1 cellular context compared by ENCODE assay signal in the genomic region with DNA sequence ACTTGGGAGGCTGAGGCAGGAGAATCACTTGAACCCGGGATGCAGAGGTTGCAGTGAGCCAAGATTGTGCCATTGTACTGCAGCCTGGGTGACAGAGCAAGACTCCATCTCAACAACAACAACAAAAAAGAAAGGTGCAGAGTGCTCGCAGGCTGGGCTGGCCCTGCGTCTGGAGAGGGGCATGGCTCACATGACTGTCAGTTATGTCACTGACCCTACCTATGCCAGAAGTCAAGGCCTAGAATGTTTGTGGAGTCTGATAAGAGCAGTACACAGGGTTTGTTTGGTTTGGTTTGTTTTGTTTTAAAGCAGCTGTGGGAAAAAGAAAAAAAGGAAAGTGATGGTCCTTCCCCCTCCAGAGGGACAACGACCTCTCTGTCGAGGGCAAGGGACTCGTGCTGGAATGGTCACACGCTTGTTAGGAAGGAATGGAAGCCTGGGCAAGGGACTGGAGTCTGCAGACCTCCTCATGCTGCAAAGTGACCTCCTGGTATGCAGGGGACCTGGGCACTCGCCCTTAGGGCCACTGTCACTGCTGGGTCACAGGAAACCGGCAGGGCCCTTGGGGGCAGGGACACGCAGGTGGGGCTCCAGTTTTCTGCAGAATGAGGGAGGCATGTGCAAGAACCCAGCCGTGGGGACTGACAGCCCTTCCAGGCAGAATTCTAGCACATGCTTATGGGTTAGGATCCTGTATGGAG.
TF ChIP-seq lines count a peak whose summit lies in the region.

No MANE protein-coding gene starts in this region.

TF ChIP-seq in HepG2, 621 proteins besides CTCF, POLR2A, EP300 and RAD21 (continued from another document and continues in another):
- TF ChIP-seq ZNF646 (CRISPR knock-in tag; IDR thresholded peaks at IDR 0.05) = no peak; the same call in 1 of the 2 replicates
- no peak for TF ChIP-seq ZNF20 (CRISPR knock-in tag; IDR thresholded peaks at IDR 0.05)
- TF ChIP-seq KAT7 (CRISPR knock-in tag; IDR thresholded peaks at IDR 0.05; ENCODE audit: borderline replicate concordance) = peak; percentile 88
- no peak for TF ChIP-seq SNAI1 (CRISPR knock-in tag; IDR thresholded peaks at IDR 0.05; ENCODE audit: borderline replicate concordance)
- peak; percentile 77; the same call in 1 of the 2 replicates for TF ChIP-seq ZNF564 (CRISPR knock-in tag; IDR thresholded peaks at IDR 0.05)
- TF ChIP-seq CEBPG (CRISPR knock-in tag; IDR thresholded peaks at IDR 0.05) = peak; percentile 81
- no peak for TF ChIP-seq PCBP2 (optimal IDR thresholded peaks at IDR 0.05; ENCODE audit: low read depth, low read length, poor library complexity, severe bottlenecking)
- peak; percentile 97 for TF ChIP-seq ZNF788 (CRISPR knock-in tag; IDR thresholded peaks at IDR 0.05; ENCODE audit: borderline replicate concordance)
- peak; percentile 98 for TF ChIP-seq MEF2D (CRISPR knock-in tag; IDR thresholded peaks at IDR 0.05)
- TF ChIP-seq CCDC6 (CRISPR knock-in tag; IDR thresholded peaks at IDR 0.05) = peak; percentile 97; the same call in 1 of the 2 replicates
- no peak for TF ChIP-seq MTF2 (CRISPR knock-in tag; IDR thresholded peaks at IDR 0.05; ENCODE audit: borderline replicate concordance)
- peak; percentile 85 for TF ChIP-seq MYC (CRISPR knock-in tag; IDR thresholded peaks at IDR 0.05; ENCODE audit: borderline replicate concordance)
- TF ChIP-seq, protein P1, sequence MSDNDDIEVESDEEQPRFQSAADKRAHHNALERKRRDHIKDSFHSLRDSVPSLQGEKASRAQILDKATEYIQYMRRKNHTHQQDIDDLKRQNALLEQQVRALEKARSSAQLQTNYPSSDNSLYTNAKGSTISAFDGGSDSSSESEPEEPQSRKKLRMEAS (IDR thresholded peaks at IDR 0.05) = peak; percentile 85
- 0 out of 2 replicates have a peak, but pooled peaks have one; percentile 75 for TF ChIP-seq ATF5 (CRISPR knock-in tag; IDR thresholded peaks at IDR 0.05; ENCODE audit: low read depth)
- no peak for TF ChIP-seq RBM22 (optimal IDR thresholded peaks at IDR 0.05; ENCODE audit: low read length)
- TF ChIP-seq MTF1 (CRISPR knock-in tag; IDR thresholded peaks at IDR 0.05) = no peak
- TF ChIP-seq ZNF484 (CRISPR knock-in tag; IDR thresholded peaks at IDR 0.05; ENCODE audit: borderline replicate concordance, low read depth) = no peak
- TF ChIP-seq, protein P2, sequence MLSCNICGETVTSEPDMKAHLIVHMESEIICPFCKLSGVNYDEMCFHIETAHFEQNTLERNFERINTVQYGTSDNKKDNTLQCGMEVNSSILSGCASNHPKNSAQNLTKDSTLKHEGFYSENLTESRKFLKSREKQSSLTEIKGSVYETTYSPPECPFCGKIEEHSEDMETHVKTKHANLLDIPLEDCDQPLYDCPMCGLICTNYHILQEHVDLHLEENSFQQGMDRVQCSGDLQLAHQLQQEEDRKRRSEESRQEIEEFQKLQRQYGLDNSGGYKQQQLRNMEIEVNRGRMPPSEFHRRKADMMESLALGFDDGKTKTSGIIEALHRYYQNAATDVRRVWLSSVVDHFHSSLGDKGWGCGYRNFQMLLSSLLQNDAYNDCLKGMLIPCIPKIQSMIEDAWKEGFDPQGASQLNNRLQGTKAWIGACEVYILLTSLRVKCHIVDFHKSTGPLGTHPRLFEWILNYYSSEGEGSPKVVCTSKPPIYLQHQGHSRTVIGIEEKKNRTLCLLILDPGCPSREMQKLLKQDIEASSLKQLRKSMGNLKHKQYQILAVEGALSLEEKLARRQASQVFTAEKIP (CRISPR knock-in tag; IDR thresholded peaks at IDR 0.05; ENCODE audit: borderline replicate concordance) = no peak
- TF ChIP-seq U2AF1 (optimal IDR thresholded peaks at IDR 0.05; ENCODE audit: low read depth, low read length) = no peak
- TF ChIP-seq ZNF136 (CRISPR knock-in tag; IDR thresholded peaks at IDR 0.05; ENCODE audit: low read depth) = 0 out of 2 replicates have a peak, but pooled peaks have one; percentile 71
- peak; percentile 84 for TF ChIP-seq AKAP8 (CRISPR knock-in tag; IDR thresholded peaks at IDR 0.05)
- 0 out of 2 replicates have a peak, but pooled peaks have one; percentile 25 for TF ChIP-seq ARHGAP35 (CRISPR knock-in tag; IDR thresholded peaks at IDR 0.05; ENCODE audit: borderline replicate concordance)
- TF ChIP-seq ZNF589 (CRISPR knock-in tag; conservative IDR thresholded peaks at IDR 0.05) = peak; percentile 96
- peak; percentile 98 for TF ChIP-seq SALL1 (CRISPR knock-in tag; IDR thresholded peaks at IDR 0.05)
- TF ChIP-seq ISL2 (CRISPR knock-in tag; IDR thresholded peaks at IDR 0.05) = peak; percentile 97
- no peak for TF ChIP-seq ZNF367 (CRISPR knock-in tag; IDR thresholded peaks at IDR 0.05; ENCODE audit: borderline replicate concordance)
- TF ChIP-seq ZNF563 (CRISPR knock-in tag; IDR thresholded peaks at IDR 0.05) = no peak
- TF ChIP-seq ZNF605 (CRISPR knock-in tag; IDR thresholded peaks at IDR 0.05) = peak; percentile 98
- TF ChIP-seq ZNF274 (CRISPR knock-in tag; IDR thresholded peaks at IDR 0.05) = no peak
- TF ChIP-seq ZNF354B (CRISPR knock-in tag; IDR thresholded peaks at IDR 0.05) = no peak
- TF ChIP-seq, protein P3, sequence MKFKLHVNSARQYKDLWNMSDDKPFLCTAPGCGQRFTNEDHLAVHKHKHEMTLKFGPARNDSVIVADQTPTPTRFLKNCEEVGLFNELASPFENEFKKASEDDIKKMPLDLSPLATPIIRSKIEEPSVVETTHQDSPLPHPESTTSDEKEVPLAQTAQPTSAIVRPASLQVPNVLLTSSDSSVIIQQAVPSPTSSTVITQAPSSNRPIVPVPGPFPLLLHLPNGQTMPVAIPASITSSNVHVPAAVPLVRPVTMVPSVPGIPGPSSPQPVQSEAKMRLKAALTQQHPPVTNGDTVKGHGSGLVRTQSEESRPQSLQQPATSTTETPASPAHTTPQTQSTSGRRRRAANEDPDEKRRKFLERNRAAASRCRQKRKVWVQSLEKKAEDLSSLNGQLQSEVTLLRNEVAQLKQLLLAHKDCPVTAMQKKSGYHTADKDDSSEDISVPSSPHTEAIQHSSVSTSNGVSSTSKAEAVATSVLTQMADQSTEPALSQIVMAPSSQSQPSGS (CRISPR knock-in tag; IDR thresholded peaks at IDR 0.05) = peak; percentile 97
- no peak for TF ChIP-seq AKNA (CRISPR knock-in tag; IDR thresholded peaks at IDR 0.05; ENCODE audit: borderline replicate concordance)
- TF ChIP-seq RELA (CRISPR knock-in tag; IDR thresholded peaks at IDR 0.05) = peak; percentile 83; the same call in 1 of the 2 replicates
- no peak for TF ChIP-seq SRSF1 (optimal IDR thresholded peaks at IDR 0.05; ENCODE audit: low read depth, low read length)
- TF ChIP-seq SP2 (CRISPR knock-in tag; IDR thresholded peaks at IDR 0.05) = no peak
- no peak for TF ChIP-seq ZNF382 (CRISPR knock-in tag; IDR thresholded peaks at IDR 0.05; ENCODE audit: borderline replicate concordance)
- TF ChIP-seq GFI1 (CRISPR knock-in tag; IDR thresholded peaks at IDR 0.05; ENCODE audit: borderline replicate concordance) = peak; percentile 94
- TF ChIP-seq ZNF34 (CRISPR knock-in tag; IDR thresholded peaks at IDR 0.05; ENCODE audit: borderline replicate concordance) = no peak
- TF ChIP-seq FOXJ3 (CRISPR knock-in tag; IDR thresholded peaks at IDR 0.05; ENCODE audit: borderline replicate concordance) = peak; percentile 100
- TF ChIP-seq, protein P4, sequence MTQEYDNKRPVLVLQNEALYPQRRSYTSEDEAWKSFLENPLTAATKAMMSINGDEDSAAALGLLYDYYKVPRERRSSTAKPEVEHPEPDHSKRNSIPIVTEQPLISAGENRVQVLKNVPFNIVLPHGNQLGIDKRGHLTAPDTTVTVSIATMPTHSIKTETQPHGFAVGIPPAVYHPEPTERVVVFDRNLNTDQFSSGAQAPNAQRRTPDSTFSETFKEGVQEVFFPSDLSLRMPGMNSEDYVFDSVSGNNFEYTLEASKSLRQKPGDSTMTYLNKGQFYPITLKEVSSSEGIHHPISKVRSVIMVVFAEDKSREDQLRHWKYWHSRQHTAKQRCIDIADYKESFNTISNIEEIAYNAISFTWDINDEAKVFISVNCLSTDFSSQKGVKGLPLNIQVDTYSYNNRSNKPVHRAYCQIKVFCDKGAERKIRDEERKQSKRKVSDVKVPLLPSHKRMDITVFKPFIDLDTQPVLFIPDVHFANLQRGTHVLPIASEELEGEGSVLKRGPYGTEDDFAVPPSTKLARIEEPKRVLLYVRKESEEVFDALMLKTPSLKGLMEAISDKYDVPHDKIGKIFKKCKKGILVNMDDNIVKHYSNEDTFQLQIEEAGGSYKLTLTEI (CRISPR knock-in tag; conservative IDR thresholded peaks at IDR 0.05) = no peak
- peak; percentile 93; the same call in 1 of the 2 replicates for TF ChIP-seq JDP2 (CRISPR knock-in tag; IDR thresholded peaks at IDR 0.05; ENCODE audit: borderline replicate concordance)
- no peak for TF ChIP-seq ZNF333 (CRISPR knock-in tag; IDR thresholded peaks at IDR 0.05; ENCODE audit: borderline replicate concordance)
- no peak for TF ChIP-seq PLRG1 (conservative IDR thresholded peaks at IDR 0.05)
- TF ChIP-seq, protein P5, sequence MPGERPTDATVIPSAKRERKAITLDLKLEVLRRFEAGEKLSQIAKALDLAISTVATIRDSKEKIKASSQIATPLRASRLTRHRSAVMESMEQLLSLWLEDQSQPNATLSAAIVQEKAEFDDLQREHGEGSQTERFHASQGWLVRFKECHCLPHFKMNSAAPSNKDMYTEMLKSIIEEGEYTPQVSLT (CRISPR knock-in tag; IDR thresholded peaks at IDR 0.05; ENCODE audit: borderline replicate concordance, low read depth) = no peak
- peak; percentile 96 for TF ChIP-seq ZNF792 (CRISPR knock-in tag; IDR thresholded peaks at IDR 0.05)
